1 cellular context compared by ENCODE assay signal in genomic region chr16:57606847-57607501, GRCh38.
TF ChIP-seq lines count a peak whose summit lies in the region.

No MANE protein-coding gene starts in this region.

TF ChIP-seq in IMR-90, 13 proteins besides CTCF, POLR2A, EP300 and RAD21:
- TF ChIP-seq RFX5 (IDR thresholded peaks at IDR 0.05; ENCODE audit: low read depth, low read length) (no peak), CHD1 (IDR thresholded peaks at IDR 0.05; ENCODE audit: low read depth, low read length) (no peak), SMC3 (IDR thresholded peaks at IDR 0.05; ENCODE audit: low read depth, low read length) (no peak)
TF ChIP-seq in IMR-90: peak in this region for 0.
